In genomic region chr11:119368121-119369034, GRCh38 we compare ENCODE assay signal across 8 cellular contexts. TPM values are rescaled to one million over a fixed set of nuclear protein-coding genes. Genes with fewer than 3 reads are reported as not detected.
DNase-seq lines count a peak whose midpoint lies in the region; ATAC-seq, FAIRE-seq and TF ChIP-seq lines count a peak whose summit lies in the region.

No MANE protein-coding gene starts in this region.

- H3K27ac ChIP-seq in gastroesophageal sphincter (peak overlapping the region; percentile 59 to 97 (median 95)), psoas muscle (peak overlapping the region; percentile 97)

- H3K4me3 ChIP-seq in NT2/D1 (ENCODE audit: insufficient read length, low read depth) (no peak overlapping the region), gastroesophageal sphincter (peak overlapping the region in 1 of 2 donors; percentile 6), psoas muscle (peak overlapping the region; percentile 11)

- TF ChIP-seq CTCF in gastroesophageal sphincter (IDR thresholded peaks at IDR 0.05): peak in 1 of 4 experiments; percentile 3
- TF ChIP-seq CTCF in psoas muscle (IDR thresholded peaks at IDR 0.05): no peak

- H3K4me1 ChIP-seq in NT2/D1 (ENCODE audit: insufficient read depth, insufficient read length) (peaks cover 22% of the 10 kb centered on the region), gastroesophageal sphincter (peaks cover 15 to 100% (median 71%) of the 10 kb centered on the region in 3 donors), psoas muscle (peaks cover 86% of the 10 kb centered on the region)

- FAIRE-seq in GM19239 (lab: Jason Lieb, UNC): no peak

- TF ChIP-seq EP300 in gastroesophageal sphincter (IDR thresholded peaks at IDR 0.05): no peak

- H3K36me3 ChIP-seq in NT2/D1 (ENCODE audit: insufficient read depth, insufficient read length, low read length) (no peaks in the 10 kb centered on the region), gastroesophageal sphincter (no peaks in the 10 kb centered on the region), psoas muscle (ENCODE audit: insufficient read depth in 1 of 2, low read depth in 1 of 2) (peaks cover 0 to 6% of the 10 kb centered on the region in 2 donors)

- H3K27me3 ChIP-seq in NT2/D1 (ENCODE audit: insufficient read depth, insufficient read length) (peaks cover 15% of the 10 kb centered on the region), gastroesophageal sphincter (no peaks in the 10 kb centered on the region), psoas muscle (ENCODE audit: insufficient read depth in 3 of 3, low read length in 2 of 3) (no peaks in the 10 kb centered on the region)

- intact Hi-C loops in psoas muscle (cut with DNase I): no loop called here

- 45% methylated on average over 13 of the region's 17 CpGs; no CpG with 5 or more reads in 1 of the 2 donors for WGBS in gastroesophageal sphincter (ENCODE audit: low coverage in 1 of 2), 2 donors
- 21 to 29% (median 21%) methylated on average over 17 of the region's 17 CpGs for WGBS in psoas muscle, 3 donors

- peak overlapping the region; percentile 42 for H3K9ac ChIP-seq in NT2/D1 (ENCODE audit: insufficient read length, low read depth)

- ATAC-seq in gastroesophageal sphincter (peak; percentile 49), psoas muscle (peak; percentile 29 to 54 (median 52)), GM21367 (IDR thresholded peaks at IDR 0.05; ENCODE audit: unreplicated experiment) (no peak)

- H3K9me3 ChIP-seq in NT2/D1 (ENCODE audit: insufficient read depth, low read length): no peaks in the 10 kb centered on the region
- no peaks in the 10 kb centered on the region for H3K9me3 ChIP-seq in gastroesophageal sphincter
- H3K9me3 ChIP-seq in psoas muscle: no peaks in the 10 kb centered on the region

- TF ChIP-seq POLR2A in gastroesophageal sphincter (IDR thresholded peaks at IDR 0.05): no peak

- DNase-seq in EH (ENCODE audit: low read depth): peak; percentile 42
- no peak for DNase-seq in NT2/D1 (ENCODE audit: low read depth, low spot score)
- DNase-seq in psoas muscle: peak; percentile 87 to 97
- no peak for DNase-seq in GM19239 (ENCODE audit: insufficient read length, low spot score)
- DNase-seq in NCI-H1048 (lab: John Stamatoyannopoulos, UW): no peak
- no peak for DNase-seq in GOT3 (lab: John Stamatoyannopoulos, UW)

RNA-seq across cellular contexts. Expression of gene USP2, which starts 13.1 kb away (rescaled TPM):
- total RNA-seq in gastroesophageal sphincter (1 to 10 TPM; 4.6 to 10.0 (median 6.6) TPM), psoas muscle (100 to 1,000 TPM in 3 of 4 donors, 10 to 100 TPM in 1; 75.8 to 210 (median 156) TPM)
- 10 to 100 TPM; 49.0 to 76.4 (median 57.4) TPM for polyA plus RNA-seq in psoas muscle

RNA-seq across cellular contexts. Expression of gene MFRP, which starts 21.9 kb away (rescaled TPM):
- total RNA-seq in gastroesophageal sphincter (under 1 TPM in 1 of 4 donors, not detected in 3; 0.15 TPM), psoas muscle (not detected)
- polyA plus RNA-seq in psoas muscle: under 1 TPM in 2 of 3 donors, not detected in 1; 0.01 to 0.05 TPM

RNA-seq across cellular contexts. Expression of gene C1QTNF5, which starts 27.7 kb away (rescaled TPM):
- total RNA-seq in gastroesophageal sphincter: 10 to 100 TPM; 44.3 to 52.1 (median 45.6) TPM
- total RNA-seq in psoas muscle: 10 to 100 TPM in 1 of 4 donors, 1 to 10 TPM in 3; 5.3 to 11.6 (median 8.8) TPM
- 10 to 100 TPM in 1 of 3 donors, 1 to 10 TPM in 2; 3.2 to 12.0 (median 4.7) TPM for polyA plus RNA-seq in psoas muscle

RNA-seq across cellular contexts. Expression of gene RNF26, which starts 34.1 kb away (rescaled TPM):
- total RNA-seq in gastroesophageal sphincter (10 to 100 TPM; 13.0 to 39.6 (median 17.1) TPM), psoas muscle (1 to 10 TPM; 6.1 to 8.8 (median 7.5) TPM)
- polyA plus RNA-seq in psoas muscle: 1 to 10 TPM; 5.8 to 8.9 (median 7.1) TPM

RNA-seq across cellular contexts. Expression of gene MCAM, which starts 51.4 kb away (rescaled TPM):
- total RNA-seq in gastroesophageal sphincter (1,000 to 10,000 TPM in 3 of 4 donors, 100 to 1,000 TPM in 1; 702 to 1,904 (median 1,177) TPM), psoas muscle (10 to 100 TPM; 24.5 to 71.1 (median 43.6) TPM)
- polyA plus RNA-seq in psoas muscle: 10 to 100 TPM; 15.4 to 27.4 (median 27.3) TPM

Comparison
In these comparisons a context has a peak if more than half of its experiments do, and no peak if none do; other contexts are left out.
1. DNase-seq: peak in EH (single experiment) and psoas muscle (2 of 2); none in NT2/D1 (single experiment), GM19239 (single experiment), NCI-H1048 (single experiment) and GOT3 (single experiment).
2. RNA of gene USP2, which starts 13.1 kb away (total RNA-seq): 75.8 to 210 TPM in psoas muscle; 4.6 to 10.0 TPM in gastroesophageal sphincter; every median in the first group is over 4 times any median in the second.